In the genomic region with DNA sequence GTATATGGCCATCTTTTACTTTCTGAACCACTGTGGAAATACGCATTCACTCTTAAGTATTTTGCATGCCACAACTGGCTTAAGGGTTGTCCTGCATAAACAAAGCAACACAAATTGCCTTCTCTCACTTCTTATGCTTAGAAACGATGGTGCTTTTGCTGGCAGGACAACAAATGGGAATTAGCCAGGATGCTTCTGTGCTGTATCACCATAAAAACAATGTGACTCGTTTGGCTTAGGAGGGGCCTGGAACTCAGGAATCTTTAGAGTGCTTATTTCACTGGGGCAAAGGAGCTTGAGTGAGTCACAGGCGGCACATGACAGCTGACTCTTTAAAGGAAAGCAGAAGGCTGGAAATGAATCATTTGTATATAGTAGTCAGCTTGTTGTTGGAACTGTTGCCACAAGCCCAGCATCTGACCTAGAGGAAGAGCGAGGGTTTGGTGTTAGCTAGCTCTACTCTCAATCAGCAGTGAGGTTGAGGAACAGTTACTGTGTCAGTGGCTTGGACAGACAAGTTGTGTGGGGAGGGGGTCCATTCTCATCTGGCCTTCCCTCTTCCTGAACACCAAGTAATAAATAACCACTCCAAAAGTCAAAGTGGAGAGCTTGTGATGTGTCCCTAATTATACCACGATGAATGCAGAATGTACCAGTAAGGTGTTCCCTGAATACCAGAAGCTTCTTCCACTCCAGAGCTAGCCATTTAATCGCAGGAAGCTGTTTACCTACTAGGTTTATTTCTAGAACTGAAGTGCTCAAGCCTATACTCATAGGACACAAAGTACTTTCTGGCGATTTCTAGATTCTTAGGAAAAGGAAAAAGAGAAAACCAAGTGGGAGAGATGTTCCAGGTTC, we compare ENCODE assay signal across 8 cellular contexts.
DNase-seq lines count a peak whose midpoint lies in the region; ATAC-seq and TF ChIP-seq lines count a peak whose summit lies in the region.

No MANE protein-coding gene starts in this region.

- no peak overlapping the region for H2BK5ac ChIP-seq in H9 (ENCODE audit: insufficient read length, low read length)

- H3K4me3 ChIP-seq in dorsolateral prefrontal cortex (peak overlapping the region in 2 of 59 donors; percentile 22 to 33), lung (no peak overlapping the region)

- H3K79me2 ChIP-seq in H9 (ENCODE audit: insufficient read depth, low read length), result no peaks in the 10 kb centered on the region

- H2BK20ac ChIP-seq in H9 (ENCODE audit: low read depth, low read length, poor library complexity, severe bottlenecking), result no peak overlapping the region

- peak overlapping the region; percentile 56 to 93 (median 91); a peak in 6 of 7 replicates for H3K27ac Mint-ChIP-seq in H9

- peak; percentile 88 for ATAC-seq in lung (ENCODE audit: insufficient read depth, low FRiP score)
- ATAC-seq in GM18858 (IDR thresholded peaks at IDR 0.05; ENCODE audit: unreplicated experiment), result no peak
- ATAC-seq in HG03565 (IDR thresholded peaks at IDR 0.05; ENCODE audit: unreplicated experiment), result no peak

- no peak overlapping the region for H3K14ac ChIP-seq in H9 (ENCODE audit: insufficient read depth, low read length)

- no peak overlapping the region for H3T11ph ChIP-seq in H9 (ENCODE audit: low read length)

- H3K23me2 ChIP-seq in H9 (ENCODE audit: insufficient read length, low read depth, low read length, poor library complexity, severe bottlenecking), result no peaks in the 10 kb centered on the region

- no peaks in the 10 kb centered on the region for H3K79me1 ChIP-seq in H9 (ENCODE audit: insufficient read depth, low read depth, low read length, poor library complexity, severe bottlenecking)

- H3K4me3 Mint-ChIP-seq in H9, result no peak overlapping the region

- no peaks in the 10 kb centered on the region for H3K9me3 Mint-ChIP-seq in H9

- no peak overlapping the region for H3K4ac ChIP-seq in H9 (ENCODE audit: low read depth, low read length)

- H3K27ac ChIP-seq in H9 (ENCODE audit: insufficient read length, low read depth, low read length) (peak overlapping the region; percentile 33), dorsolateral prefrontal cortex (peak overlapping the region in 58 of 59 donors; percentile 4 to 94 (median 84)), lung (ENCODE audit: low read depth in 1 of 2, low read length in 1 of 2) (peak overlapping the region; percentile 83 to 95)

- intact Hi-C loops in dorsolateral prefrontal cortex (cut with DNase I), result no loop called here

- peaks cover 0 to 6% (median 5%) of the 10 kb centered on the region in 3 experiments; a peak in 4 of 7 replicates for H3K36me3 Mint-ChIP-seq in H9 (ENCODE audit: insufficient read depth in 1 of 3, low read depth in 3 of 3)

- H3K18ac ChIP-seq in H9 (ENCODE audit: insufficient read length, low read depth, low read length), result no peak overlapping the region

- no peak overlapping the region for H4K8ac ChIP-seq in H9 (replicated peaks; ENCODE audit: insufficient read length, low read depth, low read length)

- H3K9ac ChIP-seq in H9 (ENCODE audit: extremely low read depth, insufficient read length, low read length), result no peak overlapping the region

- no peak overlapping the region for H2AK5ac ChIP-seq in H9 (ENCODE audit: insufficient read length, low read length)

- H3K9me3 ChIP-seq in H9 (ENCODE audit: control insufficient read depth, low read depth, low read length) (no peaks in the 10 kb centered on the region), lung (ENCODE audit: control insufficient read depth in 2 of 2, insufficient read depth in 1 of 2, low read length in 1 of 2) (no peaks in the 10 kb centered on the region)

- H2BK12ac ChIP-seq in H9 (ENCODE audit: insufficient read length, low read depth, low read length), result no peak overlapping the region

- H4K5ac ChIP-seq in H9 (ENCODE audit: insufficient read length, low read depth, low read length), result no peak overlapping the region

- no peaks in the 10 kb centered on the region for H4K20me1 ChIP-seq in H9 (ENCODE audit: control insufficient read depth, insufficient read depth, insufficient read length)

- no peak overlapping the region for H3K4me2 ChIP-seq in H9 (ENCODE audit: insufficient read depth, insufficient read length, low read length)

- WGBS in H9 (ENCODE audit: extremely low coverage, insufficient read length, low lambda C conversion rate), result no CpG with 5 or more reads among the region's 8 CpGs
- WGBS in lung, 2 donors, result 42 to 69% methylated on average over 8 of the region's 8 CpGs

- H3K56ac ChIP-seq in H9 (ENCODE audit: insufficient read length, low read depth, low read length), result no peak overlapping the region

- no peak overlapping the region for H4K91ac ChIP-seq in H9 (ENCODE audit: insufficient read length, low read depth, low read length)

- peaks cover 27 to 28% of the 10 kb centered on the region in 2 experiments for H3K4me1 Mint-ChIP-seq in H9

- TF ChIP-seq CTCF in H9 (conservative IDR thresholded peaks at IDR 0.05) (no peak), dorsolateral prefrontal cortex (IDR thresholded peaks at IDR 0.05 in 54 of 56, conservative IDR thresholded peaks at IDR 0.05 in 2 of 56; ENCODE audit: low read depth in 1 of 56, partially characterized antibody in 56 of 56) (no peak), lung (IDR thresholded peaks at IDR 0.05; ENCODE audit: control extremely low read depth, extremely low read depth) (no peak)

- H3K27me3 ChIP-seq in H9 (ENCODE audit: insufficient read depth, low read length) (no peaks in the 10 kb centered on the region), dorsolateral prefrontal cortex (no peaks in the 10 kb centered on the region), lung (ENCODE audit: control insufficient read depth, insufficient read depth) (no peaks in the 10 kb centered on the region)

- H2BK15ac ChIP-seq in H9 (ENCODE audit: low read depth, low read length), result no peak overlapping the region

- H3K23ac ChIP-seq in H9 (ENCODE audit: insufficient read length, low read depth, low read length), result no peak overlapping the region

- DNase-seq in H9, result peak; percentile 73
- peak; percentile 4 for DNase-seq in SIG-M5 (lab: John Stamatoyannopoulos, UW)
- DNase-seq in dorsolateral prefrontal cortex, result peak in 5 of 10 donors; percentile 38 to 86 (median 72)
- DNase-seq in lung (ENCODE audit: low spot score), result peak; percentile 76
- peak; percentile 100 for DNase-seq in stromal cell of bone marrow (ENCODE audit: low read depth)
- no peak for DNase-seq in RPMI8226

- H3K27me3 Mint-ChIP-seq in H9 (ENCODE audit: low read depth), result no peaks in the 10 kb centered on the region; the same call in 1 of the 2 replicates

- no peak overlapping the region for H2BK120ac ChIP-seq in H9 (ENCODE audit: low read depth, low read length, poor library complexity, severe bottlenecking)

- no peak overlapping the region for H2AFZ ChIP-seq in H9 (ENCODE audit: low read length)

- H3K4me1 ChIP-seq in H9 (ENCODE audit: insufficient read depth, low read length), result peaks cover 5% of the 10 kb centered on the region; the same call in 1 of the 2 replicates
- peaks cover 0 to 35% of the 10 kb centered on the region in 2 donors for H3K4me1 ChIP-seq in lung (ENCODE audit: control insufficient read depth in 2 of 2, insufficient read depth in 2 of 2, low read length in 2 of 2)

- H3K36me3 ChIP-seq in lung (ENCODE audit: control insufficient read depth in 2 of 2, insufficient read depth in 2 of 2, low read length in 2 of 2), result peaks cover 2 to 10% of the 10 kb centered on the region in 2 donors

Comparison
In these comparisons a context has a peak if more than half of its experiments do, and no peak if none do; other contexts are left out.
1. H3K27ac ChIP-seq: peak in every context shown above with its lines; median percentile 89 in lung; 84 in dorsolateral prefrontal cortex; 33 in H9.